8 cellular contexts compared by ENCODE assay signal in the genomic region with DNA sequence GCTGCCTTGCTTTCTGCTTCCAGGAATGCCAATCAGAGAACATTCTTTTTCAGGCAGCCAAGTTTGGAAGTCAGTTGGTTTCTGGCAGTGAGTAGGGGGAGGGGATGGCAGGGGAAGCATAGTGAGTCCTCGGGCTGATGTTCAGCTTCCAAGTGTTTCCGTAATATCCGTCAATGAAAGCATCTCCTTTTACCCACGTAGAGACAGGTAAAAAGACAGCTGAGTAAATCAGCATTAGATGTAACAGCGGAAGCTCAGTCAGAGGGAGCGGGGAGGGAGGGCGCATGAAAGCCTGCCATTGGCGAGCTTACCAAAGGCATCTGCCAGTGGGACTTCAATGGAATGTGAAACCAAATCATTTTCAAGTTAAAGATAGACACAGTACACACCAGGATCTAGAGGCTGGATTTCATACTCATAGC.
A peak's percentile ranks its signal among the peaks of the same experiment; 100 is the strongest.
DNase-seq lines count a peak whose midpoint lies in the region; ATAC-seq lines count a peak whose summit lies in the region.

No MANE protein-coding gene starts in this region.

- H3K27me3 ChIP-seq in layer of hippocampus (ENCODE audit: control insufficient read depth, insufficient read depth, low read length) (no peaks in the 10 kb centered on the region), subcutaneous abdominal adipose tissue (ENCODE audit: control insufficient read depth in 5 of 5, insufficient read depth in 4 of 5, low read length in 5 of 5) (no peaks in the 10 kb centered on the region)

- H3K4me1 ChIP-seq in subcutaneous abdominal adipose tissue (ENCODE audit: control insufficient read depth in 5 of 5, insufficient read depth in 5 of 5, low read length in 5 of 5), result peaks cover 0 to 24% (median 17%) of the 10 kb centered on the region in 5 donors

- peak overlapping the region; percentile 51 to 77 (median 63) for H3K9ac ChIP-seq in subcutaneous abdominal adipose tissue (ENCODE audit: low read length in 5 of 5)

- peak overlapping the region; percentile 56 to 80 (median 70) for H3K4me3 ChIP-seq in subcutaneous abdominal adipose tissue (ENCODE audit: low read depth in 1 of 5, low read length in 5 of 5)

- peak; percentile 71 for DNase-seq in NCI-H146 (lab: John Stamatoyannopoulos, UW)
- DNase-seq in dermis blood vessel endothelial cell, result peak; percentile 64
- no peak for DNase-seq in NCI-H1048 (lab: John Stamatoyannopoulos, UW)

- ATAC-seq in GM21447 (IDR thresholded peaks at IDR 0.05; ENCODE audit: unreplicated experiment) (no peak), GM19455 (IDR thresholded peaks at IDR 0.05; ENCODE audit: unreplicated experiment) (no peak), HG03439 (IDR thresholded peaks at IDR 0.05; ENCODE audit: unreplicated experiment) (no peak)

- no peaks in the 10 kb centered on the region for H3K9me3 ChIP-seq in subcutaneous abdominal adipose tissue (ENCODE audit: control insufficient read depth in 5 of 5, low read length in 5 of 5)

- H3K27ac ChIP-seq in layer of hippocampus (ENCODE audit: low read depth, low read length), result peak overlapping the region; percentile 59
- H3K27ac ChIP-seq in subcutaneous abdominal adipose tissue (ENCODE audit: low read depth, low read length), result peak overlapping the region; percentile 76

- H3K36me3 ChIP-seq in subcutaneous abdominal adipose tissue (ENCODE audit: control insufficient read depth in 5 of 5, insufficient read depth in 5 of 5, low read length in 5 of 5), result no peaks in the 10 kb centered on the region
